Comparison of ENCODE assay signal across 4 cellular contexts in the genomic region with DNA sequence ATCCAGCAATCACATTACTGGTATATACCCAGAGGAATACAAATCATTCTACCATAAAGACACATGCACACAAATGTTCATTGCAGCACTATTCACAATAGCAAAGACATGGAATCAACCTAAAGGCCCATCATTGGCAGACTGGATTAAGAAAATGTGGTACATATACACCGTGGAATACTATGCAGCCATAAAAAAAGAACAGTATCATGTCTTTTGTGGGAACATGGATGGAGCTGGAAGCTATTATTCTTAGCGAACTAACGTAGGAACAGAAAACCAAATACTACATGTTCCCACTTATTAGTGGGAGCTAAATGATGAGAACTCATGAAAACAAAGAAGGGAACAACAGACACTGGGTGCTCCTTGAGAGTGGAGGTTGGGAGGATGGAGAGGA.
DNase-seq lines count a peak whose midpoint lies in the region; ATAC-seq, FAIRE-seq and TF ChIP-seq lines count a peak whose summit lies in the region.
"Not testable (repeated sequence)": the region's sequence is repeated elsewhere in the genome, so short reads cannot be mapped to it uniquely, and the experiment has no call there.

No MANE protein-coding gene starts in this region.

- not testable (repeated sequence) for H4K20me1 ChIP-seq in K562 (replicated peaks; ENCODE audit: control insufficient read depth, insufficient read depth, low read length)

- not testable (repeated sequence) for H3K27me3 ChIP-seq in K562 (ENCODE audit: control insufficient read depth in 2 of 2, insufficient read depth in 2 of 2, low read length in 2 of 2)

- POLR2A ChIA-PET in A549 (lab: Yijun Ruan, JAX); HEK293 (lab: Yijun Ruan, JAX); K562 (lab: Yijun Ruan, JAX): not testable (repeated sequence)

- not testable (repeated sequence) for TF ChIP-seq POLR2A in A549 (IDR thresholded peaks at IDR 0.05; ENCODE audit: low read length); K562 (conservative IDR thresholded peaks at IDR 0.05)

- CTCF ChIA-PET in A549 (lab: Yijun Ruan, JAX); HEK293 (lab: Yijun Ruan, JAX); K562 (lab: Yijun Ruan, JAX; ENCODE audit: low intra/inter-chr PET ratio): not testable (repeated sequence)

- TF ChIP-seq RAD21 in A549 (conservative IDR thresholded peaks at IDR 0.05 in 1 of 2, IDR thresholded peaks at IDR 0.05 in 1 of 2); K562 (CRISPR knock-in tag; conservative IDR thresholded peaks at IDR 0.05 in 1 of 2, IDR thresholded peaks at IDR 0.05 in 1 of 2): not testable (repeated sequence)

- BruUV-seq in K562 (replicated peaks; lab: Mats Ljungman, UMichigan) = not testable (repeated sequence)

- FAIRE-seq in A549 (lab: Jason Lieb, UNC) (peak; percentile 36), islet of Langerhans (lab: Jason Lieb, UNC) (peak; percentile 33)
- FAIRE-seq in K562 (lab: Jason Lieb, UNC) = not testable (repeated sequence)

- TF ChIP-seq CTCF in A549 (IDR thresholded peaks at IDR 0.05); HEK293 (tag by site-specific recombination; IDR thresholded peaks at IDR 0.05); K562 (IDR thresholded peaks at IDR 0.05 in 2 of 3, conservative IDR thresholded peaks at IDR 0.05 in 1 of 3; ENCODE audit: insufficient read depth in 2 of 3, low read depth in 1 of 3, low read length in 3 of 3): not testable (repeated sequence)

- WGBS in A549 (ENCODE audit: missing lambda C conversion rate) = 9% methylated on average over 3 of the region's 3 CpGs
- WGBS in K562 (ENCODE audit: insufficient coverage, low coverage, missing lambda C conversion rate) = 0% methylated on average over 3 of the region's 3 CpGs

- H3K36me3 ChIP-seq in HEK293 (ENCODE audit: control insufficient read depth in 2 of 2, insufficient read depth in 1 of 2, low read length in 2 of 2); K562 (ENCODE audit: control insufficient read depth, insufficient read depth, low read length): not testable (repeated sequence)

- not testable (repeated sequence) for H3K9me1 ChIP-seq in K562 (ENCODE audit: control insufficient read depth, insufficient read depth, low read length)

- not testable (repeated sequence) for H3K4me1 ChIP-seq in A549; HEK293 (ENCODE audit: control insufficient read depth, insufficient read depth, low read length); K562 (replicated peaks in 1 of 2; ENCODE audit: control insufficient read depth in 2 of 2, insufficient read depth in 2 of 2, low read length in 2 of 2)

- not testable (repeated sequence) for H3K9me3 ChIP-seq in A549; HEK293 (ENCODE audit: control insufficient read depth, insufficient read depth, low read depth, low read length); K562 (replicated peaks; ENCODE audit: control insufficient read depth, insufficient read depth, low read depth, low read length)

- not testable (repeated sequence) for H3K4me2 ChIP-seq in A549; K562 (ENCODE audit: insufficient read depth, low read length)

- ATAC-seq in A549, K562: not testable (repeated sequence)

- in situ Hi-C loops in K562 (cut with MboI) = not testable (repeated sequence)

- not testable (repeated sequence) for H3K79me2 ChIP-seq in K562 (ENCODE audit: control insufficient read depth, insufficient read depth, low read length)

- not testable (repeated sequence) for H3K9ac ChIP-seq in K562 (ENCODE audit: insufficient read depth in 1 of 2, low read depth in 2 of 2, low read length in 2 of 2)

- H3K4me3 ChIP-seq in A549; HEK293 (ENCODE audit: low read depth, low read length); K562: not testable (repeated sequence)

- H2AFZ ChIP-seq in K562 (ENCODE audit: low read depth, low read length) = not testable (repeated sequence)

- not testable (repeated sequence) for DNase-seq in A549 (ENCODE audit: low read depth in 1 of 2, low spot score in 1 of 2); K562 (ENCODE audit: extremely low read depth in 1 of 4, low spot score in 3 of 4)

- intact Hi-C loops in K562 (cut with micrococcal nuclease) = not testable (repeated sequence)

- not testable (repeated sequence) for H3K27ac ChIP-seq in A549; HEK293 (ENCODE audit: extremely low read depth, low read depth, low read length); K562 (ENCODE audit: extremely low read depth, low read depth, low read length)

- TF ChIP-seq EP300 in A549 (IDR thresholded peaks at IDR 0.05); K562 (IDR thresholded peaks at IDR 0.05; ENCODE audit: low read length): not testable (repeated sequence)

TF ChIP-seq in HEK293, 187 proteins besides CTCF, POLR2A, EP300 and RAD21:
- peak; percentile 72 for TF ChIP-seq ZNF146 (tag by site-specific recombination; IDR thresholded peaks at IDR 0.05)
- TF ChIP-seq, protein P1, sequence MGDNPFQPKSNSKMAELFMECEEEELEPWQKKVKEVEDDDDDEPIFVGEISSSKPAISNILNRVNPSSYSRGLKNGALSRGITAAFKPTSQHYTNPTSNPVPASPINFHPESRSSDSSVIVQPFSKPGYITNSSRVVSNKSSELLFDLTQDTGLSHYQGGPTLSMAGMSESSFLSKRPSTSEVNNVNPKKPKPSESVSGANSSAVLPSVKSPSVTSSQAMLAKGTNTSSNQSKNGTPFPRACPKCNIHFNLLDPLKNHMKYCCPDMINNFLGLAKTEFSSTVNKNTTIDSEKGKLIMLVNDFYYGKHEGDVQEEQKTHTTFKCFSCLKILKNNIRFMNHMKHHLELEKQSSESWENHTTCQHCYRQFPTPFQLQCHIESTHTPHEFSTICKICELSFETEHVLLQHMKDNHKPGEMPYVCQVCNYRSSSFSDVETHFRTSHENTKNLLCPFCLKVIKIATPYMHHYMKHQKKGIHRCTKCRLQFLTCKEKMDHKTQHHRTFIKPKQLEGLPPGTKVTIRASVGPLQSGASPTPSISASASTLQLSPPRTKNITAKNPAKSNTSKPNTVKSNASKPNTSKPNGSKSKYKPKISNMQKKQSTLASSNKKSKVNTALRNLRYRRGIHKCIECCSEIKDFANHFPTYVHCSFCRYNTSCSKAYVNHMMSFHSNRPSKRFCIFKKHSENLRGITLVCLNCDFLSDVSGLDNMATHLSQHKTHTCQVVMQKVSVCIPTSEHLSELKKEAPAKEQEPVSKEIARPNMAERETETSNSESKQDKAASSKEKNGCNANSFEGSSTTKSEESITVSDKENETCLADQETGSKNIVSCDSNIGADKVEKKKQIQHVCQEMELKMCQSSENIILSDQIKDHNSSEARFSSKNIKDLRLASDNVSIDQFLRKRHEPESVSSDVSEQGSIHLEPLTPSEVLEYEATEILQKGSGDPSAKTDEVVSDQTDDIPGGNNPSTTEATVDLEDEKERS (tag by site-specific recombination; IDR thresholded peaks at IDR 0.05) = 0 out of 2 replicates have a peak, but pooled peaks have one; percentile 59
TF ChIP-seq in HEK293: peak in this region for 2; not testable (repeated sequence) for 185.

TF ChIP-seq in K562, 482 proteins besides CTCF, POLR2A, EP300 and RAD21:
- TF ChIP-seq ZNF146 (CRISPR knock-in tag; IDR thresholded peaks at IDR 0.05; ENCODE audit: unreplicated experiment) = peak; percentile 59
